ENCODE assay signal across 20 cellular contexts in genomic region chr4:74944354-74944793, GRCh38. TPM values are rescaled to one million over a fixed set of nuclear protein-coding genes. Genes with fewer than 3 reads are reported as not detected.
DNase-seq lines count a peak whose midpoint lies in the region; ATAC-seq and TF ChIP-seq lines count a peak whose summit lies in the region.
"Had no signal": no experiment of that assay in that cellular context is flagged by ENCODE, and none has a peak within 500 bp of the region (broad histone marks: within the 10 kb centered on the region; RNA-seq: fewer than 3 reads in every experiment).

No MANE protein-coding gene starts in this region.

- H3K27me3 ChIP-seq in PC-3 (ENCODE audit: low read length) (no peaks in the 10 kb centered on the region), stomach (no peaks in the 10 kb centered on the region), A673 (replicated peaks; ENCODE audit: insufficient read depth, low read depth, low read length, poor library complexity) (no peaks in the 10 kb centered on the region)
- H3K27me3 ChIP-seq: gastrocnemius medialis had no signal

- ATAC-seq in HG03571 (IDR thresholded peaks at IDR 0.05; ENCODE audit: unreplicated experiment) (peak; percentile 57), PC-3 (no peak), HG03460 (IDR thresholded peaks at IDR 0.05; ENCODE audit: unreplicated experiment) (no peak)
- ATAC-seq: gastrocnemius medialis; naive thymus-derived CD8-positive, alpha-beta T cell; stimulated activated effector memory CD8-positive, alpha-beta T cell treated with anti-CD3 and anti-CD28 coated beads, Interleukin-12 subunit alpha, Interleukin-12 subunit beta, amount 100 ng/mL, for 72 hours had no signal

- H3K9ac ChIP-seq in PC-3 (ENCODE audit: low read length): no peak overlapping the region

- DNase-seq in SIG-M5 treated with dmso at 0.1 percent for 504 hours (lab: John Stamatoyannopoulos, UW; ENCODE audit: unreplicated experiment): peak; percentile 45
- no peak for DNase-seq in SIG-M5 (lab: John Stamatoyannopoulos, UW)
- peak; percentile 7 for DNase-seq in PC-3
- peak; percentile 70 for DNase-seq in stomach
- no peak for DNase-seq in A673 (ENCODE audit: low spot score)
- no peak for DNase-seq in kidney glomerular epithelial cell (lab: John Stamatoyannopoulos, UW)
- DNase-seq: 8988T; activated CD4-positive, CD25-positive, alpha-beta regulatory T cell treated with anti-CD3 and anti-CD28 coated beads, Interleukin-2, amount 50 U/mL, for 72 hours; activated naive CD4-positive, alpha-beta T cell; anterior cingulate cortex; C1 segment of cervical spinal cord; gastrocnemius medialis; naive thymus-derived CD8-positive, alpha-beta T cell; NCI-H187 treated with DMSO at 0.1 percent for 48 hours; spleen had no signal

- H3K36me3 ChIP-seq in PC-3 (ENCODE audit: low read depth, low read length) (no peaks in the 10 kb centered on the region), stomach (no peaks in the 10 kb centered on the region), A673 (ENCODE audit: insufficient read depth, low read length, poor library complexity, severe bottlenecking) (no peaks in the 10 kb centered on the region)
- H3K36me3 ChIP-seq: gastrocnemius medialis, spleen had no signal

- H3K4me1 ChIP-seq in PC-3 (ENCODE audit: insufficient read depth, low read length): peaks cover 11% of the 10 kb centered on the region
- H3K4me1 ChIP-seq in stomach: no peaks in the 10 kb centered on the region
- peaks cover 8% of the 10 kb centered on the region for H3K4me1 ChIP-seq in A673 (ENCODE audit: insufficient read depth, low read length, poor library complexity, severe bottlenecking)
- H3K4me1 ChIP-seq: gastrocnemius medialis, spleen had no signal

- no peaks in the 10 kb centered on the region for H3F3A ChIP-seq in PC-3 (ENCODE audit: low read length, unreplicated experiment)

- no peaks in the 10 kb centered on the region for H3K9me2 ChIP-seq in PC-3 (replicated peaks; ENCODE audit: low read length)

- TF ChIP-seq CTCF in PC-3 (conservative IDR thresholded peaks at IDR 0.05; ENCODE audit: low read depth, low read length) (no peak), stomach (IDR thresholded peaks at IDR 0.05) (no peak), A673 (conservative IDR thresholded peaks at IDR 0.05; ENCODE audit: low read depth, low read length) (no peak)

- TF ChIP-seq POLR2A in stomach (IDR thresholded peaks at IDR 0.05): no peak

- H3K79me2 ChIP-seq in PC-3 (ENCODE audit: low read length): no peaks in the 10 kb centered on the region

- BruUV-seq in PC-3 (replicated peaks; lab: Mats Ljungman, UMichigan) (no TSS peak), A673 (replicated peaks; lab: Mats Ljungman, UMichigan) (no TSS peak)

- H2AFZ ChIP-seq in PC-3 (ENCODE audit: low read length): no peak overlapping the region

- H4K20me1 ChIP-seq in PC-3 (ENCODE audit: low read length): no peaks in the 10 kb centered on the region

- CTCF ChIA-PET in PC-3 (lab: Charles Lee) (no interaction called here), A673 (lab: Charles Lee) (no interaction called here)

- 65 to 75% (median 67%) methylated on average over 6 of the region's 6 CpGs for WGBS in stomach, 5 donors

- no peak for TF ChIP-seq EP300 in stomach (IDR thresholded peaks at IDR 0.05)

- H3K4me3 ChIP-seq in PC-3 (ENCODE audit: low read length) (no peak overlapping the region), stomach (no peak overlapping the region), A673 (ENCODE audit: low read depth, low read length, poor library complexity, severe bottlenecking) (no peak overlapping the region)
- H3K4me3 ChIP-seq: gastrocnemius medialis, spleen had no signal

- POLR2A ChIA-PET in PC-3 (lab: Charles Lee; ENCODE audit: unreplicated experiment) (no interaction called here), A673 (lab: Charles Lee; ENCODE audit: low non-redundant PET) (interaction anchor here (0.8 kb wide), 1 partner anchor 9 kb away, joined by 3 read pairs; no protein-coding TSS in a partner anchor)

- H3K27ac ChIP-seq in PC-3 (ENCODE audit: low read length) (no peak overlapping the region), stomach (no peak overlapping the region), A673 (ENCODE audit: low read depth, low read length, poor library complexity, severe bottlenecking) (no peak overlapping the region)
- H3K27ac ChIP-seq: gastrocnemius medialis, spleen had no signal

- H3K9me3 ChIP-seq in PC-3 (ENCODE audit: low read length) (no peaks in the 10 kb centered on the region), stomach (no peaks in the 10 kb centered on the region), A673 (ENCODE audit: low read depth, low read length, poor library complexity, severe bottlenecking) (no peaks in the 10 kb centered on the region)
- H3K9me3 ChIP-seq: gastrocnemius medialis, spleen had no signal

- H3K4me2 ChIP-seq in PC-3 (ENCODE audit: low read length): no peak overlapping the region

- intact Hi-C loops in PC-3 (cut with micrococcal nuclease): no loop called here
- intact Hi-C loops in stomach (cut with DNase I; ENCODE audit: low total_unique reads): no loop called here
- intact Hi-C loops in A673 (cut with micrococcal nuclease; ENCODE audit: unreplicated experiment): no loop called here

RNA-seq across cellular contexts. Expression of gene PARM1, which starts 11.5 kb away (rescaled TPM):
- total RNA-seq in PC-3 (2014; rRNA removed): 2.9 and 4.5 TPM in 2 replicates
- 10 to 100 TPM in 4 of 5 donors, 1 to 10 TPM in 1; 1.8 to 24.6 (median 19.3) TPM for total RNA-seq in stomach
- 1 to 10 TPM; 2.4 to 5.1 (median 2.4) TPM for polyA plus RNA-seq in stomach
- 12.3 and 12.9 TPM in 2 replicates for total RNA-seq in A673 (2021)
- total RNA-seq: endothelial cell of umbilical vein, lung microvascular endothelial cell had no signal
- polyA plus RNA-seq: naive thymus-derived CD8-positive, alpha-beta T cell had no signal

Comparison
In these comparisons a context has a peak if more than half of its experiments do, and no peak if none do; other contexts are left out.
1. DNase-seq: peak in SIG-M5 treated with dmso at 0.1 percent for 504 hours (single experiment), PC-3 (single experiment) and stomach (single experiment); none in SIG-M5 (single experiment), A673 (single experiment) and kidney glomerular epithelial cell (single experiment).